In the genomic region with DNA sequence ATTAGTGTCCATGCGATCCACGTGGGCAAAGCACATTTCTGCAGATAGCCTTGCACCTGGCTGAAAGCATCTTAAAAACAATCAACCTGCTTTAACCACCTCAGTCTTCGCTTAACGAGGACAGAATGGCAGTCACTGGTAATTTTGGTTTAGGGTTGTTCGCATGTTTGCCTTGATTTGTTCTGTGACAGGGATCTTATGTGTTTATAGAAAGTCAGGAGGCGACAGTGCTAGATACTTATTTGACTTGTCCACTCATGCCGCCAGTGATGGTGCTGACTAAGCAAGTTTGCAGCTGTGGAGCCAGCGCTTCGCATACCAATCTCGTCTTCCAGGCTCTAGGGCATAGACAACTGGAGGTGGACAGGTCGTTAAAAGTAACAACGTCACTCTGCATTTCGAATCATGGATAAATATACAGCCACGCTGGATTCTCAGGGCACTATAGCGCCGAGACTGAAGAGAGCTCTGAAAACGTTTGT, we compare ENCODE assay signal across 8 cellular contexts. TPM values are rescaled to one million over a fixed set of nuclear protein-coding genes. Genes with fewer than 3 reads are reported as not detected.
DNase-seq lines count a peak whose midpoint lies in the region; ATAC-seq and TF ChIP-seq lines count a peak whose summit lies in the region.

No MANE protein-coding gene starts in this region.

- H3K27me3 Mint-ChIP-seq in T-helper 1 cell treated with Interleukin-12 subunit alpha and Interleukin-12 subunit beta and Interleukin-4 antibody, amounts not matched to agents 30 μg/mL and 1 μg/mL, for 36 hours (ENCODE audit: low read depth): no peaks in the 10 kb centered on the region

- ATAC-seq in GM19324 (IDR thresholded peaks at IDR 0.05; ENCODE audit: low FRiP score, unreplicated experiment): no peak

- H2AFZ ChIP-seq in neuron (ENCODE audit: low read depth, low read length): peak overlapping the region; percentile 96

- no peaks in the 10 kb centered on the region for H3K9me3 Mint-ChIP-seq in T-helper 1 cell treated with Interleukin-12 subunit alpha and Interleukin-12 subunit beta and Interleukin-4 antibody, amounts not matched to agents 30 μg/mL and 1 μg/mL, for 36 hours

- H3K27ac ChIP-seq in Peyer's patch: peak overlapping the region; percentile 73 to 96 (median 85)

- DNase-seq in T-helper 1 cell: no peak
- peak in 1 of 3 donors; percentile 61 for DNase-seq in Peyer's patch
- DNase-seq in erythroblast (lab: John Stamatoyannopoulos, UW): peak; percentile 28 to 29
- DNase-seq in SIG-M5 (lab: John Stamatoyannopoulos, UW): no peak
- DNase-seq in NK-92 treated with Interleukin-12 subunit alpha and Interleukin-12 subunit beta, amount 100 ng/mL, for 24 hours (lab: John Stamatoyannopoulos, UW): no peak

- H3K4me3 ChIP-seq in Peyer's patch: peak overlapping the region; percentile 75 to 98 (median 82)
- peak overlapping the region; percentile 95 for H3K4me3 ChIP-seq in neuron (ENCODE audit: low read length)

- H3K36me3 ChIP-seq in Peyer's patch (no peaks in the 10 kb centered on the region), neuron (ENCODE audit: insufficient read depth, low read length) (peaks cover 4% of the 10 kb centered on the region)

- H3K27me3 ChIP-seq in Peyer's patch (no peaks in the 10 kb centered on the region), neuron (ENCODE audit: insufficient read depth, low read length) (peaks cover 4% of the 10 kb centered on the region)

- H3K4me3 Mint-ChIP-seq in T-helper 1 cell treated with Interleukin-12 subunit alpha and Interleukin-12 subunit beta and Interleukin-4 antibody, amounts not matched to agents 30 μg/mL and 1 μg/mL, for 36 hours: peak overlapping the region; percentile 71

- TF ChIP-seq POLR2A in Peyer's patch (IDR thresholded peaks at IDR 0.05): no peak
- no peak for TF ChIP-seq POLR2A in erythroblast (IDR thresholded peaks at IDR 0.05; ENCODE audit: low read length)

- peak overlapping the region; percentile 11 for H3K27ac Mint-ChIP-seq in T-helper 1 cell treated with Interleukin-12 subunit alpha and Interleukin-12 subunit beta and Interleukin-4 antibody, amounts not matched to agents 30 μg/mL and 1 μg/mL, for 36 hours

- H3K4me1 Mint-ChIP-seq in T-helper 1 cell treated with Interleukin-12 subunit alpha and Interleukin-12 subunit beta and Interleukin-4 antibody, amounts not matched to agents 30 μg/mL and 1 μg/mL, for 36 hours (ENCODE audit: low read depth): peaks cover 34% of the 10 kb centered on the region

- H3K36me3 Mint-ChIP-seq in T-helper 1 cell treated with Interleukin-12 subunit alpha and Interleukin-12 subunit beta and Interleukin-4 antibody, amounts not matched to agents 30 μg/mL and 1 μg/mL, for 36 hours (ENCODE audit: low read depth): peaks cover 7% of the 10 kb centered on the region

- no peak for TF ChIP-seq CTCF in Peyer's patch (IDR thresholded peaks at IDR 0.05)

- H3K4me1 ChIP-seq in Peyer's patch (peaks cover 0 to 31% (median 0%) of the 10 kb centered on the region in 4 donors), neuron (ENCODE audit: insufficient read depth, low read length) (peaks cover 17% of the 10 kb centered on the region)

- H3K9me3 ChIP-seq in Peyer's patch (no peaks in the 10 kb centered on the region), neuron (ENCODE audit: low read length) (no peaks in the 10 kb centered on the region)

RNA-seq across cellular contexts. Expression of gene TMEM243, which starts 1.2 kb away (rescaled TPM):
- total RNA-seq in Peyer's patch: 10 to 100 TPM; 29.0 to 88.3 (median 43.6) TPM

Comparison
In these comparisons a context has a peak if more than half of its experiments do, and no peak if none do; other contexts are left out.
1. DNase-seq: peak in erythroblast (2 of 2); none in T-helper 1 cell (0 of 5), SIG-M5 (single experiment) and NK-92 treated with Interleukin-12 subunit alpha and Interleukin-12 subunit beta, amount 100 ng/mL, for 24 hours (single experiment).